ENCODE assay signal across 8 cellular contexts in the genomic region with DNA sequence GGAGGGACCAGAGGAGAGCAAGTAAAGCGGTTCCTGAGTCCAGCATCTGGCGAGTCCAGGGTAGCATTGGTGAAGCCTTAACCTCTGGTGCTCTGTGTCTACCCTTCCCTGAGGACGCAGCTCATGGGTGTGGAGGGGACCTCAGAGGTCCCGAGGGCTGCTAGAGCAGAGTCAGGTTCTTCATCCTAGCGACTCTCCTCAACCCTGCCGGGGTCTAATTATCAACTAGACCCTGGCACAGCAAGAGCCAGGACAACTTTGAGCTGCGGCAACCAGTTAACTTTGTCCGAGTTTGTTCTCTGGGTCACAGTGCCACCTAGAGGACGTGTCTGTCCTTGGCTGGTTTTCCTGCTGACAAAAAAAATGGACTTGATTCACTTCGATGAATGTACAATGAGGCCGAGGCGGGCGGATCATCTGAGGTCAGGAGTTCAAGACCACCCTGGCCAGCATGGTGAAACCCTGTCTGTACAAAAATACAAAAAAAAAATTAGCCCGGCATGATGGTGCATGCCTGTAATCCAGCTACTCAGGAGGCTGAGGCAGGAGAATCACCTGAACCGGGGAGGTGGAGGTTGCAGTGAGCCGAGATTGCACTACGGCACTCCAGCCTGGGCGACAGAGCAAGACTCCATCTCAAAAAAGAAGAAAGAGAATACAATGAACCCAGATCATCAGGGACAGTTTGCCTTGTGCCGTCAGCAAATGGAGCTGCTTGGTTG. TPM values are rescaled to one million over a fixed set of nuclear protein-coding genes. Genes with fewer than 3 reads are reported as not detected.
DNase-seq lines count a peak whose midpoint lies in the region; ATAC-seq and FAIRE-seq lines count a peak whose summit lies in the region.

No MANE protein-coding gene starts in this region.

- H3K27me3 Mint-ChIP-seq in activated naive CD4-positive, alpha-beta T cell treated with anti-CD3 and anti-CD28 coated beads, Interleukin-2, amount 10 ng/mL, durations not matched to agents 7 days and 5 days, result no peaks in the 10 kb centered on the region

- peak; percentile 17 for FAIRE-seq in frontal cortex (lab: Jason Lieb, UNC)

- CTCF ChIA-PET in activated naive CD4-positive, alpha-beta T cell treated with anti-CD3 and anti-CD28 coated beads, Interleukin-2, amount 10 ng/mL, durations not matched to agents 7 days and 5 days (lab: Charles Lee), result interaction anchor here (0.7 to 4.5 kb wide), 33 partner anchors 9 to 344 kb away, joined by 3 to 89 read pairs (median 4); partner anchors contain the start of gene GATAD2A

- H3K27me3 ChIP-seq in MG63, result no peaks in the 10 kb centered on the region
- no peaks in the 10 kb centered on the region for H3K27me3 ChIP-seq in subcutaneous abdominal adipose tissue (ENCODE audit: control insufficient read depth in 5 of 5, insufficient read depth in 4 of 5, low read length in 5 of 5)

- H3K4me1 ChIP-seq in subcutaneous abdominal adipose tissue (ENCODE audit: control insufficient read depth in 5 of 5, insufficient read depth in 5 of 5, low read length in 5 of 5), result peaks cover 15 to 39% (median 36%) of the 10 kb centered on the region in 5 donors

- no peak overlapping the region for H3K9ac ChIP-seq in SK-N-MC (ENCODE audit: insufficient read length)
- peak overlapping the region in 3 of 5 donors; percentile 12 to 36 (median 14) for H3K9ac ChIP-seq in subcutaneous abdominal adipose tissue (ENCODE audit: low read length in 5 of 5)

- peaks cover 32% of the 10 kb centered on the region for H3K36me3 Mint-ChIP-seq in activated naive CD4-positive, alpha-beta T cell treated with anti-CD3 and anti-CD28 coated beads, Interleukin-2, amount 10 ng/mL, durations not matched to agents 7 days and 5 days

- peak overlapping the region; percentile 99 for H3K27ac Mint-ChIP-seq in activated naive CD4-positive, alpha-beta T cell treated with anti-CD3 and anti-CD28 coated beads, Interleukin-2, amount 10 ng/mL, durations not matched to agents 7 days and 5 days

- ATAC-seq in GM18909 (IDR thresholded peaks at IDR 0.05; ENCODE audit: poor library complexity, unreplicated experiment), result no peak

- peak; percentile 51 for DNase-seq in GDM1 (lab: John Stamatoyannopoulos, UW)
- DNase-seq in MG63, result peak; percentile 73
- peak; percentile 30 for DNase-seq in SK-N-MC (ENCODE audit: low read depth, low spot score)
- DNase-seq in activated naive CD4-positive, alpha-beta T cell treated with anti-CD3 and anti-CD28 coated beads, Interleukin-2, amount 10 ng/mL, durations not matched to agents 7 days and 5 days, result peak; percentile 89
- peak; percentile 80 to 91 for DNase-seq in frontal cortex (ENCODE audit: low spot score in 2 of 2)
- peak; percentile 47 for DNase-seq in occipital lobe (lab: John Stamatoyannopoulos, UW)

- H3K4me1 Mint-ChIP-seq in activated naive CD4-positive, alpha-beta T cell treated with anti-CD3 and anti-CD28 coated beads, Interleukin-2, amount 10 ng/mL, durations not matched to agents 7 days and 5 days, result peaks cover 50% of the 10 kb centered on the region

- H3K36me3 ChIP-seq in MG63 (peaks cover 51% of the 10 kb centered on the region), SK-N-MC (ENCODE audit: insufficient read depth, low read length) (peaks cover 35% of the 10 kb centered on the region; the same call in 1 of the 2 replicates), subcutaneous abdominal adipose tissue (ENCODE audit: control insufficient read depth in 5 of 5, insufficient read depth in 5 of 5, low read length in 5 of 5) (peaks cover 0 to 54% (median 31%) of the 10 kb centered on the region in 5 donors)

- no peaks in the 10 kb centered on the region for H3K9me3 ChIP-seq in MG63
- H3K9me3 ChIP-seq in SK-N-MC (ENCODE audit: low read depth, low read length), result no peaks in the 10 kb centered on the region
- H3K9me3 ChIP-seq in subcutaneous abdominal adipose tissue (ENCODE audit: control insufficient read depth in 5 of 5, low read length in 5 of 5), result no peaks in the 10 kb centered on the region

- H3K4me3 Mint-ChIP-seq in activated naive CD4-positive, alpha-beta T cell treated with anti-CD3 and anti-CD28 coated beads, Interleukin-2, amount 10 ng/mL, durations not matched to agents 7 days and 5 days, result no peak overlapping the region

- no peaks in the 10 kb centered on the region for H3K9me3 Mint-ChIP-seq in activated naive CD4-positive, alpha-beta T cell treated with anti-CD3 and anti-CD28 coated beads, Interleukin-2, amount 10 ng/mL, durations not matched to agents 7 days and 5 days

- H3K4me3 ChIP-seq in MG63 (no peak overlapping the region), SK-N-MC (no peak overlapping the region), subcutaneous abdominal adipose tissue (ENCODE audit: low read depth in 1 of 5, low read length in 5 of 5) (peak overlapping the region in 3 of 5 donors; percentile 25 to 45 (median 28))

- H3K27ac ChIP-seq in SK-N-MC (peak overlapping the region; percentile 96), subcutaneous abdominal adipose tissue (ENCODE audit: low read depth, low read length) (peak overlapping the region; percentile 94)

RNA-seq across cellular contexts. Expression of gene TSSK6, which starts 24.9 kb away (rescaled TPM):
- 9.0 TPM in 1 of 2 replicates, not detected in the other for total RNA-seq in MG63 (2014; rRNA removed; shearing (Covaris generic); ENCODE audit: low replicate concordance)
- total RNA-seq in frontal cortex (2.4 TPM), occipital lobe (1.2 TPM)

RNA-seq across cellular contexts. Expression of gene NDUFA13, which starts 25.6 kb away (rescaled TPM):
- 152 and 344 TPM in 2 replicates for total RNA-seq in MG63 (2014; rRNA removed; shearing (Covaris generic); ENCODE audit: low replicate concordance)
- total RNA-seq in frontal cortex (86.8 TPM), occipital lobe (60.4 TPM)

RNA-seq across cellular contexts. Expression of gene YJEFN3, which starts 38.3 kb away (rescaled TPM):
- total RNA-seq in MG63 (2014; rRNA removed; shearing (Covaris generic); ENCODE audit: low replicate concordance), result 3.1 and 4.8 TPM in 2 replicates
- total RNA-seq in frontal cortex, result 5.7 TPM
- total RNA-seq in occipital lobe, result 1.6 TPM

RNA-seq across cellular contexts. Expression of gene CILP2, which starts 47.7 kb away (rescaled TPM):
- total RNA-seq in MG63 (2014; rRNA removed; shearing (Covaris generic); ENCODE audit: low replicate concordance), result 0.66 and 1.1 TPM in 2 replicates
- total RNA-seq in frontal cortex, result 0.82 TPM
- total RNA-seq in occipital lobe, result 0.62 TPM

Comparison
In these comparisons a context has a peak if more than half of its experiments do, and no peak if none do; other contexts are left out.
1. DNase-seq: peak in every context shown above with its lines; median percentile 89 in activated naive CD4-positive, alpha-beta T cell treated with anti-CD3 and anti-CD28 coated beads, Interleukin-2, amount 10 ng/mL, durations not matched to agents 7 days and 5 days; 86 in frontal cortex; 73 in MG63; 51 in GDM1; 47 in occipital lobe; 30 in SK-N-MC.
2. H3K4me3 ChIP-seq: peak in subcutaneous abdominal adipose tissue (3 of 5); none in MG63 (single experiment) and SK-N-MC (single experiment).